In the genomic region with DNA sequence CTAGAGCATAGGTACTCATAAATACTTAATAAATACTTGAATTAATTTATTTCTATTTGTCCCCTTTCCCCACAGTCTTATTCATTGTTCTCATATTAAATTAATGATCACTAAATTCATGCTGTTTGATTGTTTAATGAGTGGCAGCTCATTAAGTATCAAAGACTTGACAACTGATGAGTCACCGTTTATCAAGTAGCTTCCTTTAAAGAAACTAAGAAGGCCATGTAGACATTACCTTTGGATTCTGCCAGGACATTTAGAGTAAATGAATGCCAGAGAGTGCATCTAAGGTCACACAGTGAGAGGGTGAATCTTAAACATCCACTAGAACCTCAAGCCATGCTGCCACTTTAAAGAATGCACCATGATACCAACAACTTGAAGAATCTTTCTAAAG, we compare ENCODE assay signal across 20 cellular contexts. TPM values are rescaled to one million over a fixed set of nuclear protein-coding genes. Genes with fewer than 3 reads are reported as not detected.
"Had no signal": no experiment of that assay in that cellular context is flagged by ENCODE, and none has a peak within 500 bp of the region (broad histone marks: within the 10 kb centered on the region; RNA-seq: fewer than 3 reads in every experiment).

No MANE protein-coding gene starts in this region.

- H3K4me3 ChIP-seq: colonic mucosa, esophagus squamous epithelium, hepatocyte, left ventricle myocardium inferior, transverse colon, vagina had no signal

- DNase-seq: activated B cell treated with CpG ODN at 0.5 μM for 24 hours; activated CD4-positive, alpha-beta T cell treated with anti-CD3 and anti-CD28 coated beads for 48 hours; activated naive CD4-positive, alpha-beta T cell treated with Interleukin-2 at 50 U/mL for 16 hours; amniotic stem cell; caudate nucleus; colonic mucosa; esophagus squamous epithelium; kidney; left ventricle myocardium inferior; naive B cell; stimulated activated CD4-positive, alpha-beta T cell treated with anti-CD3 and anti-CD28 coated beads, Interleukin-12 subunit alpha, Interleukin-12 subunit beta, amount 100 ng/mL, for 4 hours; stimulated activated naive CD4-positive, alpha-beta T cell; T-helper 2 cell; transverse colon had no signal

- H3K27ac Mint-ChIP-seq: activated B cell treated with CpG ODN at 0.5 μM for 24 hours had no signal

- H3K36me3 ChIP-seq: colonic mucosa, esophagus squamous epithelium, left ventricle myocardium inferior, neutrophil, transverse colon, vagina had no signal

- H3K4me3 Mint-ChIP-seq: activated B cell treated with CpG ODN at 0.5 μM for 24 hours, naive B cell had no signal

- H3K4me1 ChIP-seq: colonic mucosa, esophagus squamous epithelium, left ventricle myocardium inferior, transverse colon, vagina had no signal

- H3K36me3 Mint-ChIP-seq: naive B cell had no signal

- H3K4me1 Mint-ChIP-seq: naive B cell had no signal

- H3K9me3 Mint-ChIP-seq: activated B cell treated with CpG ODN at 0.5 μM for 24 hours, naive B cell had no signal

- H3K27me3 Mint-ChIP-seq: activated B cell treated with CpG ODN at 0.5 μM for 24 hours, naive B cell had no signal

- H3K27me3 ChIP-seq: colonic mucosa, esophagus squamous epithelium, hepatocyte, neutrophil, transverse colon, vagina had no signal

- H3K27ac ChIP-seq: colonic mucosa, esophagus squamous epithelium, hepatocyte, left ventricle myocardium inferior, neutrophil, transverse colon, vagina had no signal

- H3K9me3 ChIP-seq: colonic mucosa, esophagus squamous epithelium, left ventricle myocardium inferior, neutrophil, transverse colon, vagina had no signal

RNA-seq across cellular contexts. Expression of gene ZBED2, which starts 23.9 kb away (rescaled TPM):
- total RNA-seq: fibroblast of villous mesenchyme, left ventricle myocardium inferior, mononuclear cell, transverse colon had no signal

RNA-seq across cellular contexts. Expression of gene CD96, which starts 29.3 kb away (rescaled TPM):
- total RNA-seq: fibroblast of villous mesenchyme, glomerular endothelial cell had no signal
